ENCODE assay signal across 17 cellular contexts in genomic region chr12:71546322-71546861, GRCh38.
"Had no signal": no experiment of that assay in that cellular context is flagged by ENCODE, and none has a peak within 500 bp of the region (broad histone marks: within the 10 kb centered on the region; RNA-seq: fewer than 3 reads in every experiment).

No MANE protein-coding gene starts in this region.

- DNase-seq: activated CD4-positive, alpha-beta T cell treated with anti-CD3 and anti-CD28 coated beads, Interleukin-2, amount 50 U/mL, for 1 hour; activated effector memory CD4-positive, alpha-beta T cell treated with anti-CD3 and anti-CD28 coated beads, Interleukin-2, amount 50 U/mL, for 16 hours; activated T-cell treated with anti-CD3 and anti-CD28 coated beads, Interleukin-2, amount 50 U/mL, for 1 hour; amniotic stem cell; dorsolateral prefrontal cortex; endodermal cell; gastrocnemius medialis; heart left ventricle; left colon; lower lobe of right lung; midbrain; ovary; right lobe of liver; T-helper 9 cell had no signal

- H3K4me3 Mint-ChIP-seq: activated naive CD4-positive, alpha-beta T cell treated with anti-CD3 and anti-CD28 coated beads, Interleukin-2, amount 50 U/mL, for 24 hours; endodermal cell; neural crest cell had no signal

- H3K27ac Mint-ChIP-seq: activated naive CD4-positive, alpha-beta T cell treated with anti-CD3 and anti-CD28 coated beads, Interleukin-2, amount 50 U/mL, for 24 hours; endodermal cell had no signal

- ATAC-seq: activated CD4-positive, CD25-positive, alpha-beta regulatory T cell treated with anti-CD3 and anti-CD28 coated beads, Interleukin-2, amount 50 U/mL, for 24 hours; gastrocnemius medialis; heart left ventricle; left colon; lower lobe of right lung; right lobe of liver had no signal

- H3K9me3 Mint-ChIP-seq: activated naive CD4-positive, alpha-beta T cell treated with anti-CD3 and anti-CD28 coated beads, Interleukin-2, amount 50 U/mL, for 24 hours; endodermal cell; neural crest cell had no signal

- H3K36me3 Mint-ChIP-seq: activated naive CD4-positive, alpha-beta T cell treated with anti-CD3 and anti-CD28 coated beads, Interleukin-2, amount 50 U/mL, for 24 hours had no signal

- H3K4me1 Mint-ChIP-seq: activated naive CD4-positive, alpha-beta T cell treated with anti-CD3 and anti-CD28 coated beads, Interleukin-2, amount 50 U/mL, for 24 hours had no signal
